18 cellular contexts compared by ENCODE assay signal in the genomic region with DNA sequence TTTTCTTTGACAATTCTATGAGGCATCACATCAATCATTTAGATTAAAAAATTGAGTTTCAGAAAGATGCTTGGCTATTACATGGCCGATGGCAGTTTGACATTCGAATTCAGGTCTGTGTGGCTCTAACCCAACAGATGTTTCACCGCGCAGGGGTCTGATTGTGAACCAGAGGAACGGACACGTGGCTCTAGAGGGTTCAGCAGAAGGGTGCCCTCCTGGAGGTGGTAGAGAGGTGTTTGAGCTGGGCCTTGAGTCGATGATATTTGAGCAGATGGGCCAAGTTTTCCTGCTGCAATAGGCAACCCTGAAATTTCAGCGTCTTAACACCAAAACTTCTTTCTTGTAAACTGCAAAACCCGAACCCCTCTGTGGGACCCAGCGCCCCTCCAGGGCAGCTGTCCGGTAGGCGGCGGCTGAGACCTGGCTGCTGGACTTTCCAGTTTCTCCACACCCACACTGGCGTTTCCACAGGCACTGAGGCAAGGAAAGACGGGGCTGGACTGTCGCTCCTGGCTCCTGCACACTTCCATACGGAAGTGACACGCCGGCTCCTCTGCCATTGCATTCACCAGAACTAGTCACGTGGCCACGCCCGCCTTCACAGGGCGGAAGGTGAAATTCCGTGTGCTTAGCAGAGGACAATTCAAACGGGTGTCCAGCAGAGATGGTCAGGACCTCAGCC. TPM values are rescaled to one million over a fixed set of nuclear protein-coding genes. Genes with fewer than 3 reads are reported as not detected.
DNase-seq lines count a peak whose midpoint lies in the region; FAIRE-seq and TF ChIP-seq lines count a peak whose summit lies in the region.
"Had no signal": no experiment of that assay in that cellular context is flagged by ENCODE, and none has a peak within 500 bp of the region (broad histone marks: within the 10 kb centered on the region; RNA-seq: fewer than 3 reads in every experiment).

No MANE protein-coding gene starts in this region.

- H2BK12ac ChIP-seq in trophoblast cell (ENCODE audit: low read length): no peak overlapping the region

- CTCF ChIA-PET in activated CD4-positive, alpha-beta memory T cell treated with anti-CD3 and anti-CD28 coated beads for 36 hours (lab: Charles Lee): no interaction called here

- H3K79me2 ChIP-seq in trophoblast cell (ENCODE audit: control insufficient read depth, insufficient read depth, low read length, poor library complexity): no peaks in the 10 kb centered on the region

- H3K79me1 ChIP-seq in trophoblast cell (ENCODE audit: low read length): peaks cover 5% of the 10 kb centered on the region

- no peak overlapping the region for H4K91ac ChIP-seq in trophoblast cell (ENCODE audit: low read depth, low read length)

- no peak for DNase-seq in activated T-cell treated with anti-CD3 and anti-CD28 coated beads, Interleukin-2, amount 50 U/mL, for 24 hours
- DNase-seq in activated T-cell treated with anti-CD3 and anti-CD28 coated beads for 4 hours (no peak), GM12891 (ENCODE audit: insufficient read length, low spot score) (no peak), trophoblast cell (peak; percentile 93 to 96), NCI-H82 treated with DMSO at 0.1 percent for 48 hours (lab: John Stamatoyannopoulos, UW; ENCODE audit: unreplicated experiment) (no peak), testis (no peak), HTR-8/SVneo (ENCODE audit: insufficient read length, low spot score) (no peak)
- DNase-seq in activated CD4-positive, alpha-beta memory T cell treated with anti-CD3 and anti-CD28 coated beads for 36 hours: no peak
- DNase-seq: central memory CD4-positive, alpha-beta T cell; foreskin keratinocyte; NCI-H2081 treated with DMSO at 0.1 percent for 48 hours; NCI-H748 treated with DMSO at 0.1 percent for 48 hours; nucleus accumbens; Right ventricle myocardium superior; stimulated activated naive CD4-positive, alpha-beta T cell had no signal

- TF ChIP-seq POLR2A in GM12891 (IDR thresholded peaks at IDR 0.05; ENCODE audit: low read depth, low read length) (peak; percentile 81), testis (IDR thresholded peaks at IDR 0.05) (no peak)

- intact Hi-C loops in activated CD4-positive, alpha-beta memory T cell treated with anti-CD3 and anti-CD28 coated beads for 36 hours (cut with micrococcal nuclease): no loop called here
- intact Hi-C loops in testis (cut with DNase I; ENCODE audit: low total_unique reads): no loop called here

- H4K12ac ChIP-seq in trophoblast cell (ENCODE audit: low read depth, low read length): no peak overlapping the region

- H3K36me3 Mint-ChIP-seq in activated T-cell treated with anti-CD3 and anti-CD28 coated beads, Interleukin-2, amount 50 U/mL, for 24 hours (ENCODE audit: low read depth): no peaks in the 10 kb centered on the region
- H3K36me3 Mint-ChIP-seq in activated CD4-positive, alpha-beta memory T cell treated with anti-CD3 and anti-CD28 coated beads for 36 hours: no peaks in the 10 kb centered on the region
- H3K36me3 Mint-ChIP-seq: activated naive CD8-positive, alpha-beta T cell had no signal

- no peak overlapping the region for H3K18ac ChIP-seq in trophoblast cell (ENCODE audit: low read length)

- H3K27me3 ChIP-seq in trophoblast cell (ENCODE audit: insufficient read depth, low read length) (no peaks in the 10 kb centered on the region), testis (no peaks in the 10 kb centered on the region)
- H3K27me3 ChIP-seq: foreskin keratinocyte, vagina had no signal

- H2AK5ac ChIP-seq in trophoblast cell (ENCODE audit: low read length): no peak overlapping the region

- H3K14ac ChIP-seq in trophoblast cell (ENCODE audit: low read length): no peak overlapping the region

- H3K27ac Mint-ChIP-seq in activated T-cell treated with anti-CD3 and anti-CD28 coated beads, Interleukin-2, amount 50 U/mL, for 24 hours: no peak overlapping the region
- no peak overlapping the region for H3K27ac Mint-ChIP-seq in activated CD4-positive, alpha-beta memory T cell treated with anti-CD3 and anti-CD28 coated beads for 36 hours
- H3K27ac Mint-ChIP-seq: activated naive CD8-positive, alpha-beta T cell had no signal

- H3K27ac ChIP-seq in trophoblast cell (ENCODE audit: low read depth, low read length) (no peak overlapping the region), testis (no peak overlapping the region)
- H3K27ac ChIP-seq: foreskin keratinocyte, vagina had no signal

- H2AFZ ChIP-seq in trophoblast cell (ENCODE audit: insufficient read depth, low read length, poor library complexity): no peak overlapping the region

- no peaks in the 10 kb centered on the region for H3K9me3 Mint-ChIP-seq in activated T-cell treated with anti-CD3 and anti-CD28 coated beads, Interleukin-2, amount 50 U/mL, for 24 hours
- no peaks in the 10 kb centered on the region for H3K9me3 Mint-ChIP-seq in activated CD4-positive, alpha-beta memory T cell treated with anti-CD3 and anti-CD28 coated beads for 36 hours

- H3K9ac ChIP-seq in trophoblast cell (ENCODE audit: low read length): no peak overlapping the region

- H3K4me1 ChIP-seq in trophoblast cell (ENCODE audit: control insufficient read depth in 1 of 2, insufficient read depth in 2 of 2, low read length in 2 of 2) (peaks cover 0 to 5% of the 10 kb centered on the region in 2 experiments), testis (no peaks in the 10 kb centered on the region)
- H3K4me1 ChIP-seq: foreskin keratinocyte, vagina had no signal

- H2BK5ac ChIP-seq in trophoblast cell (ENCODE audit: low read depth, low read length, poor library complexity): no peak overlapping the region

- no CpG with 5 or more reads among the region's 25 CpGs for WGBS in trophoblast cell (ENCODE audit: extremely low coverage, insufficient coverage, insufficient read length)
- 57 to 69% methylated on average over 22 to 25 of the region's 25 CpGs for WGBS in testis, 2 donors

- FAIRE-seq in GM12891 (lab: Jason Lieb, UNC): peak; percentile 81
- FAIRE-seq in HTR-8/SVneo (lab: Jason Lieb, UNC): no peak
- FAIRE-seq: TTC549 had no signal

- TF ChIP-seq CTCF in testis (IDR thresholded peaks at IDR 0.05): no peak

- no peak overlapping the region for H3K4me3 ChIP-seq in trophoblast cell (ENCODE audit: low read depth, low read length)
- H3K4me3 ChIP-seq in testis: peak overlapping the region in 1 of 2 donors; percentile 19
- H3K4me3 ChIP-seq: vagina had no signal

- peak overlapping the region; percentile 38 for H3K4me3 Mint-ChIP-seq in activated T-cell treated with anti-CD3 and anti-CD28 coated beads, Interleukin-2, amount 50 U/mL, for 24 hours
- peak overlapping the region; percentile 45 for H3K4me3 Mint-ChIP-seq in activated CD4-positive, alpha-beta memory T cell treated with anti-CD3 and anti-CD28 coated beads for 36 hours
- H3K4me3 Mint-ChIP-seq: activated naive CD8-positive, alpha-beta T cell had no signal

- H3K27me3 Mint-ChIP-seq in activated T-cell treated with anti-CD3 and anti-CD28 coated beads, Interleukin-2, amount 50 U/mL, for 24 hours: peaks cover 61% of the 10 kb centered on the region
- H3K27me3 Mint-ChIP-seq in activated CD4-positive, alpha-beta memory T cell treated with anti-CD3 and anti-CD28 coated beads for 36 hours: peaks cover 40% of the 10 kb centered on the region

- H3K23ac ChIP-seq in trophoblast cell (ENCODE audit: low read length): no peak overlapping the region

- peaks cover 2% of the 10 kb centered on the region for H3K9me3 ChIP-seq in trophoblast cell (ENCODE audit: insufficient read depth, low read depth, low read length)
- no peaks in the 10 kb centered on the region for H3K9me3 ChIP-seq in testis
- H3K9me3 ChIP-seq: vagina had no signal

- H3K36me3 ChIP-seq in trophoblast cell (ENCODE audit: control insufficient read depth in 1 of 2, insufficient read depth in 2 of 2, low read length in 2 of 2) (no peaks in the 10 kb centered on the region), testis (ENCODE audit: low read depth, missing control alignments) (no peaks in the 10 kb centered on the region)
- H3K36me3 ChIP-seq: vagina had no signal

- no peak overlapping the region for H3K4me2 ChIP-seq in trophoblast cell (ENCODE audit: low read length)

- POLR2A ChIA-PET in activated CD4-positive, alpha-beta memory T cell treated with anti-CD3 and anti-CD28 coated beads for 36 hours (lab: Charles Lee): no interaction called here

- H3K4me1 Mint-ChIP-seq in activated T-cell treated with anti-CD3 and anti-CD28 coated beads, Interleukin-2, amount 50 U/mL, for 24 hours (ENCODE audit: low read depth): no peaks in the 10 kb centered on the region
- H3K4me1 Mint-ChIP-seq in activated CD4-positive, alpha-beta memory T cell treated with anti-CD3 and anti-CD28 coated beads for 36 hours (ENCODE audit: low read depth): no peaks in the 10 kb centered on the region

- no peak overlapping the region for H2BK120ac ChIP-seq in trophoblast cell (ENCODE audit: insufficient read depth, low read length, poor library complexity)

- no peak overlapping the region for H3K4ac ChIP-seq in trophoblast cell (ENCODE audit: low read depth, low read length)

- no peak overlapping the region for H4K8ac ChIP-seq in trophoblast cell (ENCODE audit: low read depth, low read length)

TF ChIP-seq in GM12891, 5 proteins besides CTCF, POLR2A, EP300 and RAD21:
- TF ChIP-seq TAF1 (IDR thresholded peaks at IDR 0.05; ENCODE audit: low read depth, low read length) (peak; percentile 55), POU2F2 (IDR thresholded peaks at IDR 0.05; ENCODE audit: low read depth, low read length) (0 out of 2 replicates have a peak, but pooled peaks have one; percentile 27), PAX5 (IDR thresholded peaks at IDR 0.05; ENCODE audit: insufficient read depth, low read length, severe bottlenecking) (no peak), POLR2AphosphoS5 (IDR thresholded peaks at IDR 0.05; ENCODE audit: low read depth, low read length) (peak; percentile 54; the same call in 1 of the 2 replicates), SPI1 (IDR thresholded peaks at IDR 0.05; ENCODE audit: low read depth, low read length) (peak; percentile 37; the same call in 1 of the 2 replicates)

RNA-seq across cellular contexts. Expression of a gene that starts 11.3 kb away (rescaled TPM):
- 26.3 TPM for polyA plus RNA-seq in GM12891 (2012; ENCODE audit: low read depth, missing spikeins)
- 10 to 100 TPM; 39.0 to 39.3 TPM for total RNA-seq in activated CD4-positive, alpha-beta memory T cell treated with anti-CD3 and anti-CD28 coated beads for 36 hours
- polyA plus RNA-seq in trophoblast cell (2013): 195 and 197 TPM in 2 replicates
- 100 to 1,000 TPM; 291 to 333 TPM for total RNA-seq in testis
- polyA plus RNA-seq in testis (ENCODE audit: insufficient read depth, low read depth, low replicate concordance): 87.6 TPM

Comparison
In these comparisons a context has a peak if more than half of its experiments do, and no peak if none do; other contexts are left out.
1. DNase-seq: peak in trophoblast cell (2 of 2); none in activated T-cell treated with anti-CD3 and anti-CD28 coated beads, Interleukin-2, amount 50 U/mL, for 24 hours (single experiment), activated T-cell treated with anti-CD3 and anti-CD28 coated beads for 4 hours (single experiment), GM12891 (single experiment), activated CD4-positive, alpha-beta memory T cell treated with anti-CD3 and anti-CD28 coated beads for 36 hours (single experiment), NCI-H82 treated with DMSO at 0.1 percent for 48 hours (single experiment), testis (single experiment) and HTR-8/SVneo (single experiment).
2. RNA of a gene that starts 11.3 kb away (total RNA-seq): 291 to 333 TPM in testis; 39.0 to 39.3 TPM in activated CD4-positive, alpha-beta memory T cell treated with anti-CD3 and anti-CD28 coated beads for 36 hours; every median in the first group is over 4 times any median in the second.